In genomic region chr9:113238202-113238858, GRCh38 we compare ENCODE assay signal across 20 cellular contexts.
"Had no signal": no experiment of that assay in that cellular context is flagged by ENCODE, and none has a peak within 500 bp of the region (broad histone marks: within the 10 kb centered on the region; RNA-seq: fewer than 3 reads in every experiment).

No MANE protein-coding gene starts in this region.

- H3K9me3 ChIP-seq: MG63, SJCRH30 had no signal

- H3K36me3 ChIP-seq: MG63, SJCRH30 had no signal

- ATAC-seq: Right ventricle myocardium inferior, SK-N-SH treated with all-trans-retinoic acid at 6 μM for 48 hours had no signal

- H3K27me3 ChIP-seq: MG63, SJCRH30 had no signal

- DNase-seq: KBM-7, MG63, NCI-H1092, NCI-H1105 treated with DMSO at 0.1 percent for 48 hours, NCI-H1417 treated with DMSO at 0.1 percent for 48 hours, NCI-H146, NCI-H1694 treated with DMSO at 0.1 percent for 48 hours, NCI-H1930, NCI-H2081, NCI-H2107, NCI-H2227 treated with DMSO at 0.1 percent for 48 hours, NCI-H524, NCI-H526 treated with DMSO at 0.1 percent for 48 hours, NCI-H748 treated with DMSO at 0.1 percent for 48 hours, SHP77 treated with DMSO at 0.1 percent for 48 hours, SJCRH30 had no signal

- H3K27ac ChIP-seq: HL-60, SJCRH30 had no signal

- H3K4me1 ChIP-seq: SJCRH30 had no signal

- H3K4me3 ChIP-seq: MG63, SJCRH30 had no signal

- FAIRE-seq: HTR-8/SVneo had no signal
